ENCODE assay signal across 8 cellular contexts in genomic region chrX:37350034-37350365, GRCh38. TPM values are rescaled to one million over a fixed set of nuclear protein-coding genes. Genes with fewer than 3 reads are reported as not detected.
A peak's percentile ranks its signal among the peaks of the same experiment; 100 is the strongest.
DNase-seq lines count a peak whose midpoint lies in the region; TF ChIP-seq lines count a peak whose summit lies in the region.

No MANE protein-coding gene starts in this region.

- peaks cover 6% of the 10 kb centered on the region for H3K27me3 Mint-ChIP-seq in HFFc6 (ENCODE audit: insufficient read depth)

- DNase-seq in HFFc6 (no peak), ascending aorta (ENCODE audit: low spot score in 2 of 2) (no peak), smooth muscle cell (lab: John Stamatoyannopoulos, UW; ENCODE audit: unreplicated experiment) (no peak), NOMO-1 (lab: John Stamatoyannopoulos, UW; ENCODE audit: unreplicated experiment in 2 of 2) (no peak), AML-193 (lab: John Stamatoyannopoulos, UW) (no peak), GF-D8 (lab: John Stamatoyannopoulos, UW) (no peak), globus pallidus (ENCODE audit: low spot score) (no peak)

- peaks cover 26% of the 10 kb centered on the region for H4K20me1 ChIP-seq in smooth muscle cell (ENCODE audit: low read depth)

- under 1% methylated on average over 7 of the region's 8 CpGs for WGBS in smooth muscle cell (ENCODE audit: low lambda C conversion rate)

- peak overlapping the region; percentile 56 to 74 for H3K4me3 ChIP-seq in ascending aorta
- peak overlapping the region; percentile 89 for H3K4me3 ChIP-seq in iPS-18c (ENCODE audit: insufficient read depth, low read depth, low read length)
- H3K4me3 ChIP-seq in smooth muscle cell = peak overlapping the region; percentile 70

- H3K4me1 Mint-ChIP-seq in HFFc6 (ENCODE audit: low read depth) = peaks cover 34% of the 10 kb centered on the region

- H3K4me1 ChIP-seq in ascending aorta = no peaks in the 10 kb centered on the region
- peaks cover 21% of the 10 kb centered on the region for H3K4me1 ChIP-seq in smooth muscle cell (ENCODE audit: low read depth)

- H3K9ac ChIP-seq in smooth muscle cell (ENCODE audit: low read depth) = peak overlapping the region; percentile 76

- TF ChIP-seq CTCF in HFFc6 (IDR thresholded peaks at IDR 0.05) (no peak), ascending aorta (IDR thresholded peaks at IDR 0.05) (no peak), smooth muscle cell (IDR thresholded peaks at IDR 0.05; ENCODE audit: borderline replicate concordance, insufficient read depth, poor library complexity, severe bottlenecking) (no peak)

- H3K36me3 ChIP-seq in ascending aorta = no peaks in the 10 kb centered on the region
- H3K36me3 ChIP-seq in smooth muscle cell (ENCODE audit: low read depth) = no peaks in the 10 kb centered on the region

- H3K79me2 ChIP-seq in smooth muscle cell (ENCODE audit: low read depth) = peaks cover 49% of the 10 kb centered on the region

- H2AFZ ChIP-seq in smooth muscle cell (ENCODE audit: low read depth) = peak overlapping the region; percentile 74

- peaks cover 5% of the 10 kb centered on the region for H3F3A ChIP-seq in smooth muscle cell (ENCODE audit: low read depth)

- H3K4me2 ChIP-seq in smooth muscle cell = peak overlapping the region; percentile 88

- no peaks in the 10 kb centered on the region for H3K9me3 Mint-ChIP-seq in HFFc6

- H3K27ac ChIP-seq in ascending aorta = peak overlapping the region; percentile 65 to 70
- peak overlapping the region; percentile 88 for H3K27ac ChIP-seq in smooth muscle cell (ENCODE audit: low read depth)

- peak overlapping the region; percentile 98 for H3K4me3 Mint-ChIP-seq in HFFc6

- peak overlapping the region; percentile 93 for H3K27ac Mint-ChIP-seq in HFFc6

- no peaks in the 10 kb centered on the region for H3K36me3 Mint-ChIP-seq in HFFc6 (ENCODE audit: low read depth)

- intact Hi-C loops in ascending aorta (cut with DNase I) = no loop called here

- H3K27me3 ChIP-seq in ascending aorta = no peaks in the 10 kb centered on the region
- no peaks in the 10 kb centered on the region for H3K27me3 ChIP-seq in smooth muscle cell (ENCODE audit: low read depth)

- H3K9me3 ChIP-seq in ascending aorta (no peaks in the 10 kb centered on the region), iPS-18c (ENCODE audit: control insufficient read depth, insufficient read depth, low read length) (peaks cover 2% of the 10 kb centered on the region), smooth muscle cell (replicated peaks; ENCODE audit: low read depth) (no peaks in the 10 kb centered on the region)

RNA-seq across cellular contexts. Expression of gene PRRG1, which starts 0.8 kb away (rescaled TPM):
- total RNA-seq in HFFc6 (2021; fragmentation: NEBNext Ultra II Directional; extraction: Animal tissue kit (Norgen Biotek cat#: 25700)) = 10 to 100 TPM in 5 of 6 experiments, 1 to 10 TPM in 1; 9.8 to 12.9 (median 11.9) TPM
- total RNA-seq in ascending aorta = 3.9 TPM
- total RNA-seq in smooth muscle cell = 33.3 and 47.0 TPM in 2 replicates
- 9.6 and 14.4 TPM in 2 replicates for polyA plus RNA-seq in smooth muscle cell
